In the genomic region with DNA sequence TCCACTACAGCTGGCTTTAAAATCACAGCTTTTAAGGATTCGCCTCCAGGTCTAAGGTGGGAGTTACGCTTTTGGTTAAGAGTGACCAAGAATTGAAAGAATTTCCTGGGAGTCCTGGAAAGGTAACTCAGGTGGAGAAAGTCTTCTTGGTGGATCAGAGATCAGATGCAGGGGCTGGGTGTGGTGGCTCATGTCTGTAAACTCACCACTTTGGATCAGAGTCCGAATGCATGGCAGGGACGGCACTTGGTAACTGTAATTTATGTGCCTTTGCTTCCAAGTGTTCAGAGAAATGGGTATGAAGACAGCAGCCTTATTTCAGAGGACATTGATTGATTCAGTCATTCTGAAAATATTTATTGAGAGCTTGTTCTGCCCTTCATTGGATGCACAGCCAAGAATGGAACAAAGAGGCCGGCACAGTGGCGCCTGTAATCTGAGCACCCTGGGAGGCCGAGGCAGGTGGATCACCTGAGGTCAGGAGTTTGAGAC, we compare ENCODE assay signal across 31 cellular contexts.
"Had no signal": no experiment of that assay in that cellular context is flagged by ENCODE, and none has a peak within 500 bp of the region (broad histone marks: within the 10 kb centered on the region; RNA-seq: fewer than 3 reads in every experiment).

No MANE protein-coding gene starts in this region.

- FAIRE-seq: bronchial epithelial cell had no signal

- DNase-seq: activated CD4-positive, alpha-beta T cell treated with anti-CD3 and anti-CD28 coated beads for 4 hours; activated CD4-positive, alpha-beta T cell treated with anti-CD3 and anti-CD28 coated beads, Interleukin-2, amount 50 U/mL, for 4 hours; activated CD8-positive, alpha-beta memory T cell treated with anti-CD3 and anti-CD28 coated beads, Interleukin-2, amount 50 U/mL, for 48 hours; activated CD8-positive, alpha-beta T cell treated with anti-CD3 and anti-CD28 coated beads, Interleukin-2, amount 10 ng/mL, durations not matched to agents 7 days and 5 days; activated effector memory CD4-positive, alpha-beta T cell treated with Interleukin-2 at 50 U/mL for 16 hours; activated naive CD4-positive, alpha-beta T cell; activated naive CD8-positive, alpha-beta T cell treated with anti-CD3 and anti-CD28 coated beads, Interleukin-2, amount 50 U/mL, for 24 hours; activated T-cell treated with anti-CD3 and anti-CD28 coated beads, Interleukin-2, amount 50 U/mL, for 1 hour; amniotic stem cell; body of pancreas; central memory CD4-positive, alpha-beta T cell; NCI-H1092 treated with DMSO at 0.1 percent for 48 hours; NCI-H1417 treated with DMSO at 0.1 percent for 48 hours; NCI-H1694 treated with DMSO at 0.1 percent for 48 hours; NCI-H2081; NCI-H510A treated with DMSO at 0.1 percent for 48 hours; NCI-H69; NK-92 treated with Interleukin-12 subunit alpha and Interleukin-12 subunit beta, amount 100 ng/mL, for 24 hours; OCI-M1; RPMI8226; T-helper 1 cell had no signal

- H3K4me3 ChIP-seq: ascending aorta, body of pancreas, SK-N-MC had no signal

- H3K4me1 ChIP-seq: ascending aorta, body of pancreas had no signal

- H3K4me1 Mint-ChIP-seq: activated naive CD8-positive, alpha-beta T cell treated with anti-CD3 and anti-CD28 coated beads, Interleukin-2, amount 50 U/mL, for 24 hours had no signal

- H3K27me3 Mint-ChIP-seq: activated naive CD8-positive, alpha-beta T cell treated with anti-CD3 and anti-CD28 coated beads, Interleukin-2, amount 50 U/mL, for 24 hours had no signal

- H3K9ac ChIP-seq: KMS-11 had no signal

- H3K27ac Mint-ChIP-seq: activated CD8-positive, alpha-beta T cell treated with anti-CD3 and anti-CD28 coated beads, Interleukin-2, amount 10 ng/mL, durations not matched to agents 7 days and 5 days; activated naive CD4-positive, alpha-beta T cell treated with anti-CD3 and anti-CD28 coated beads, Interleukin-2, amount 50 U/mL, for 72 hours; activated naive CD8-positive, alpha-beta T cell treated with anti-CD3 and anti-CD28 coated beads, Interleukin-2, amount 50 U/mL, for 24 hours; activated T-helper 1 cell treated with anti-CD3 and anti-CD28 coated beads, Interleukin-12 subunit alpha, Interleukin-12 subunit beta, Interleukin-2, Interleukin-4 antibody, amounts not matched to agents 30 ng/mL and 10 ng/mL and 1 ng/mL, durations not matched to agents 14 hours and 24 hours and 36 hours had no signal

- H3K27ac ChIP-seq: ascending aorta, body of pancreas, KMS-11, SK-N-MC, VCaP had no signal

- H3K9me3 Mint-ChIP-seq: activated naive CD4-positive, alpha-beta T cell treated with anti-CD3 and anti-CD28 coated beads, Interleukin-2, amount 50 U/mL, for 72 hours; activated naive CD8-positive, alpha-beta T cell treated with anti-CD3 and anti-CD28 coated beads, Interleukin-2, amount 50 U/mL, for 24 hours; activated T-helper 1 cell treated with anti-CD3 and anti-CD28 coated beads, Interleukin-12 subunit alpha, Interleukin-12 subunit beta, Interleukin-2, Interleukin-4 antibody, amounts not matched to agents 30 ng/mL and 10 ng/mL and 1 ng/mL, durations not matched to agents 14 hours and 24 hours and 36 hours had no signal

- H3K4me3 Mint-ChIP-seq: activated CD8-positive, alpha-beta T cell treated with anti-CD3 and anti-CD28 coated beads, Interleukin-2, amount 10 ng/mL, durations not matched to agents 7 days and 5 days; activated naive CD8-positive, alpha-beta T cell treated with anti-CD3 and anti-CD28 coated beads, Interleukin-2, amount 50 U/mL, for 24 hours; activated T-helper 1 cell treated with anti-CD3 and anti-CD28 coated beads, Interleukin-12 subunit alpha, Interleukin-12 subunit beta, Interleukin-2, Interleukin-4 antibody, amounts not matched to agents 30 ng/mL and 10 ng/mL and 1 ng/mL, durations not matched to agents 14 hours and 24 hours and 36 hours had no signal

- H3K9me3 ChIP-seq: ascending aorta, body of pancreas had no signal

- H3K4me2 ChIP-seq: KMS-11 had no signal

- H3K27me3 ChIP-seq: ascending aorta, body of pancreas had no signal

- H3K36me3 ChIP-seq: ascending aorta had no signal

- ATAC-seq: activated CD4-positive, CD25-positive, alpha-beta regulatory T cell treated with anti-CD3 and anti-CD28 coated beads, Interleukin-2, amount 50 U/mL, for 24 hours; activated CD8-positive, alpha-beta T cell treated with anti-CD3 and anti-CD28 coated beads, Interleukin-2, amount 10 ng/mL, durations not matched to agents 7 days and 5 days; activated naive CD4-positive, alpha-beta T cell treated with anti-CD3 and anti-CD28 coated beads, Interleukin-2, amount 50 U/mL, for 72 hours; activated naive CD8-positive, alpha-beta T cell treated with anti-CD3 and anti-CD28 coated beads, Interleukin-2, amount 50 U/mL, for 24 hours; body of pancreas; Panc1; Right ventricle myocardium inferior had no signal

- H3K36me3 Mint-ChIP-seq: activated naive CD4-positive, alpha-beta T cell treated with anti-CD3 and anti-CD28 coated beads, Interleukin-2, amount 50 U/mL, for 72 hours had no signal
